ENCODE assay signal across 23 cellular contexts in the genomic region with DNA sequence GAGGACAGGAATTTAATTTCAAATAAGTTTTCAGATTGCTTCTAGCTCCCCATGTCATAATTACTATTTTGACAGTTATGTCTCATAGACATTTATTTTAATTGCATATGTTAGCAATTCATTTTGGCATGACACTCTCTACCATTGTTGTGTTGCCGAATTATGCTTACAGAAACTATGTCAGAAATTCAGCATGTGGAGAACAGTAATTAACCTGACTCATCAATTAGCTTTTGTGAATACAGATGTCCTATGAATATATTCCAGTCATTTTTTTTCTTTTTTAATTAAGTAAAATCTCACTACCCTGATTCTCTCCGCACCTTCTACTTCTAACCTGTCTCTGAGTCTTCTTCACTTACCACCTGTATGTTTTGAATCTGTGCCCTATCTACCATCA.
DNase-seq lines count a peak whose midpoint lies in the region; ATAC-seq, FAIRE-seq and TF ChIP-seq lines count a peak whose summit lies in the region.
"Had no signal": no experiment of that assay in that cellular context is flagged by ENCODE, and none has a peak within 500 bp of the region (broad histone marks: within the 10 kb centered on the region; RNA-seq: fewer than 3 reads in every experiment).

No MANE protein-coding gene starts in this region.

- H3K36me3 ChIP-seq in HepG2 (replicated peaks in 1 of 2; ENCODE audit: control insufficient read depth in 1 of 2, insufficient read depth in 2 of 2, low read length in 2 of 2) (no peaks in the 10 kb centered on the region), right lobe of liver (no peaks in the 10 kb centered on the region), Loucy (ENCODE audit: insufficient read depth, low read length) (no peaks in the 10 kb centered on the region), K562 (ENCODE audit: control insufficient read depth, insufficient read depth, low read length) (no peaks in the 10 kb centered on the region)

- H3K27ac ChIP-seq in HepG2 (ENCODE audit: extremely low read length, insufficient read depth, low read length) (no peak overlapping the region), right lobe of liver (no peak overlapping the region), K562 (ENCODE audit: extremely low read depth, low read depth, low read length) (no peak overlapping the region)
- H3K27ac ChIP-seq: A549 had no signal

- TF ChIP-seq RAD21 in HepG2 (CRISPR knock-in tag; IDR thresholded peaks at IDR 0.05), result no peak
- TF ChIP-seq RAD21 in K562 (CRISPR knock-in tag; conservative IDR thresholded peaks at IDR 0.05 in 1 of 2, IDR thresholded peaks at IDR 0.05 in 1 of 2), result no peak

- 25% methylated on average over 2 of the region's 2 CpGs for whole genome bisulfite sequencing in HepG2 (ENCODE audit: low lambda C conversion rate)
- WGBS in right lobe of liver (ENCODE audit: insufficient coverage, low coverage, low lambda C conversion rate, missing lambda C conversion rate), result 74% methylated on average over 2 of the region's 2 CpGs
- WGBS in K562 (ENCODE audit: insufficient coverage, low coverage, missing lambda C conversion rate), result 11% methylated on average over 2 of the region's 2 CpGs

- no peak overlapping the region for H3K9ac ChIP-seq in HepG2 (ENCODE audit: insufficient read depth, low read depth, low read length)
- peak overlapping the region; percentile 51 for H3K9ac ChIP-seq in Loucy (ENCODE audit: low read depth, low read length, poor library complexity, severe bottlenecking)
- no peak overlapping the region for H3K9ac ChIP-seq in K562 (ENCODE audit: insufficient read depth in 1 of 2, low read depth in 2 of 2, low read length in 2 of 2)

- CTCF ChIA-PET in HepG2 (lab: Yijun Ruan, JAX; ENCODE audit: low intra/inter-chr PET ratio, low total read pairs) (no interaction called here), K562 (lab: Yijun Ruan, JAX; ENCODE audit: low intra/inter-chr PET ratio) (no interaction called here)

- no peak for FAIRE-seq in HepG2 (lab: Jason Lieb, UNC)
- no peak for FAIRE-seq in K562 (lab: Jason Lieb, UNC)
- FAIRE-seq: A549, G401.6, GM12892, GM19239 had no signal

- H3K9me1 ChIP-seq in K562 (ENCODE audit: control insufficient read depth, insufficient read depth, low read length), result no peaks in the 10 kb centered on the region

- TF ChIP-seq POLR2A in HepG2 (IDR thresholded peaks at IDR 0.05; ENCODE audit: insufficient read depth in 1 of 2, low read depth in 2 of 2, low read length in 2 of 2) (no peak), right lobe of liver (IDR thresholded peaks at IDR 0.05) (no peak), K562 (conservative IDR thresholded peaks at IDR 0.05) (no peak)

- DNase-seq in NCI-H146 (lab: John Stamatoyannopoulos, UW) (peak; percentile 66), NCI-H146 treated with DMSO at 0.1 percent for 48 hours (lab: John Stamatoyannopoulos, UW; ENCODE audit: unreplicated experiment) (no peak), HepG2 (ENCODE audit: low spot score) (no peak), right lobe of liver (no peak), K562 (ENCODE audit: extremely low read depth in 1 of 4, low spot score in 3 of 4) (no peak), posterior vena cava (ENCODE audit: low spot score) (no peak)
- DNase-seq: 8988T; ACHN; AML-193; C1 segment of cervical spinal cord; Caco-2; CD4-positive, alpha-beta memory T cell; DMS153; DND-41; H9 had no signal

- no peak for TF ChIP-seq CTCF in HepG2 (CRISPR knock-in tag; IDR thresholded peaks at IDR 0.05)
- no peak for TF ChIP-seq CTCF in right lobe of liver (IDR thresholded peaks at IDR 0.05)
- TF ChIP-seq CTCF in Loucy (conservative IDR thresholded peaks at IDR 0.05; ENCODE audit: low read length), result no peak
- TF ChIP-seq CTCF in K562 (IDR thresholded peaks at IDR 0.05 in 2 of 3, conservative IDR thresholded peaks at IDR 0.05 in 1 of 3; ENCODE audit: insufficient read depth in 2 of 3, low read depth in 1 of 3, low read length in 3 of 3), result no peak

- no TSS peak for BruUV-seq in HepG2 (replicated peaks; lab: Mats Ljungman, UMichigan)
- no TSS peak for BruUV-seq in K562 (replicated peaks; lab: Mats Ljungman, UMichigan)

- H4K20me1 ChIP-seq in HepG2 (ENCODE audit: insufficient read depth, low read length) (no peaks in the 10 kb centered on the region), Loucy (ENCODE audit: insufficient read depth, low read length, poor library complexity, severe bottlenecking) (no peaks in the 10 kb centered on the region), K562 (replicated peaks; ENCODE audit: control insufficient read depth, insufficient read depth, low read length) (no peaks in the 10 kb centered on the region)

- H2AFZ ChIP-seq in HepG2 (ENCODE audit: low read length) (no peak overlapping the region), Loucy (ENCODE audit: low read length) (no peak overlapping the region), K562 (ENCODE audit: low read depth, low read length) (no peak overlapping the region)
- H2AFZ ChIP-seq: GM23338 had no signal

- H3K27me3 ChIP-seq in HepG2 (ENCODE audit: control insufficient read depth in 1 of 2, insufficient read depth in 2 of 2, low read length in 2 of 2), result no peaks in the 10 kb centered on the region
- H3K27me3 ChIP-seq in right lobe of liver, result no peaks in the 10 kb centered on the region
- H3K27me3 ChIP-seq in Loucy (ENCODE audit: insufficient read depth, low read length, poor library complexity, severe bottlenecking), result no peaks in the 10 kb centered on the region
- H3K27me3 ChIP-seq in K562 (ENCODE audit: control insufficient read depth in 2 of 2, insufficient read depth in 2 of 2, low read length in 2 of 2), result no peaks in the 10 kb centered on the region

- H3K79me2 ChIP-seq in HepG2 (ENCODE audit: insufficient read depth, low read length) (no peaks in the 10 kb centered on the region), Loucy (ENCODE audit: insufficient read depth, low read length) (no peaks in the 10 kb centered on the region), K562 (ENCODE audit: control insufficient read depth, insufficient read depth, low read length) (no peaks in the 10 kb centered on the region)

- in situ Hi-C loops in HepG2 (cut with HindIII; ENCODE audit: extremely low pct_ligation_motif_present, low pct_unique_long_range_greater_than_20kb), result no loop called here
- in situ Hi-C loops in K562 (cut with MboI), result no loop called here

- intact Hi-C loops in HepG2 (cut with micrococcal nuclease; ENCODE audit: unreplicated experiment) (no loop called here), right lobe of liver (cut with DNase I) (no loop called here), K562 (cut with micrococcal nuclease) (no loop called here), posterior vena cava (cut with DNase I) (no loop called here)

- ATAC-seq in HepG2 (no peak), right lobe of liver (no peak), K562 (no peak), GM18868 (IDR thresholded peaks at IDR 0.05; ENCODE audit: unreplicated experiment) (no peak)
- ATAC-seq: A549, GM23338, HCT116 had no signal

- H3K9me3 ChIP-seq in HepG2 (ENCODE audit: low read length) (no peaks in the 10 kb centered on the region), right lobe of liver (no peaks in the 10 kb centered on the region), Loucy (ENCODE audit: insufficient read depth, low read depth, low read length) (no peaks in the 10 kb centered on the region), K562 (replicated peaks; ENCODE audit: control insufficient read depth, insufficient read depth, low read depth, low read length) (no peaks in the 10 kb centered on the region)
- H3K9me3 ChIP-seq: A549, Caco-2 had no signal

- no peak overlapping the region for H3K4me2 ChIP-seq in HepG2 (ENCODE audit: low read depth, low read length)
- H3K4me2 ChIP-seq in Loucy (ENCODE audit: low read depth, low read length, poor library complexity, severe bottlenecking), result peak overlapping the region; percentile 75
- no peak overlapping the region for H3K4me2 ChIP-seq in K562 (ENCODE audit: insufficient read depth, low read length)
- H3K4me2 ChIP-seq: A549, GM23338 had no signal

- POLR2A ChIA-PET in HepG2 (lab: Yijun Ruan, JAX), result no interaction called here
- POLR2A ChIA-PET in K562 (lab: Yijun Ruan, JAX), result no interaction called here

- no peaks in the 10 kb centered on the region for H3K4me1 ChIP-seq in HepG2 (ENCODE audit: insufficient read depth, low read length)
- H3K4me1 ChIP-seq in right lobe of liver, result no peaks in the 10 kb centered on the region
- H3K4me1 ChIP-seq in Loucy (ENCODE audit: insufficient read depth, low read length, poor library complexity, severe bottlenecking), result peaks cover 71% of the 10 kb centered on the region
- H3K4me1 ChIP-seq in K562 (replicated peaks in 1 of 2; ENCODE audit: control insufficient read depth in 2 of 2, insufficient read depth in 2 of 2, low read length in 2 of 2), result no peaks in the 10 kb centered on the region
- H3K4me1 ChIP-seq: A549, Caco-2 had no signal

- peaks cover 10% of the 10 kb centered on the region; the same call in 1 of the 2 replicates for H3F3A ChIP-seq in Loucy (ENCODE audit: low read depth)

- TF ChIP-seq EP300 in HepG2 (IDR thresholded peaks at IDR 0.05; ENCODE audit: low read depth in 2 of 2, low read length in 2 of 2) (no peak), HepG2 (CRISPR knock-in tag; IDR thresholded peaks at IDR 0.05; ENCODE audit: borderline replicate concordance) (no peak), K562 (IDR thresholded peaks at IDR 0.05; ENCODE audit: low read length) (no peak)

- H3K4me3 ChIP-seq in HepG2 (replicated peaks in 1 of 3; ENCODE audit: insufficient read depth in 1 of 3, low read depth in 2 of 3, low read length in 3 of 3), result no peak overlapping the region
- no peak overlapping the region for H3K4me3 ChIP-seq in right lobe of liver
- H3K4me3 ChIP-seq in Loucy (ENCODE audit: low read length, poor library complexity, severe bottlenecking), result peak overlapping the region; percentile 39
- H3K4me3 ChIP-seq in K562, result no peak overlapping the region
- H3K4me3 ChIP-seq: A549, GM23338 had no signal

- no peaks in the 10 kb centered on the region for H3K9me2 ChIP-seq in Loucy (replicated peaks; ENCODE audit: low read depth, low read length)

TF ChIP-seq in HepG2, 621 proteins besides CTCF, POLR2A, EP300 and RAD21 (continues in another document):
- TF ChIP-seq MAFF (IDR thresholded peaks at IDR 0.05; ENCODE audit: low read depth, low read length), result peak; percentile 83
- TF ChIP-seq MAFK (conservative IDR thresholded peaks at IDR 0.05 in 1 of 2, IDR thresholded peaks at IDR 0.05 in 1 of 2; ENCODE audit: low read length in 2 of 2), result peak; percentile 79 to 86

TF ChIP-seq in K562, 482 proteins besides CTCF, POLR2A, EP300 and RAD21 (continues in another document):
- TF ChIP-seq SMAD1 (IDR thresholded peaks at IDR 0.05; ENCODE audit: low read depth, low read length, partially characterized antibody), result no peak
- TF ChIP-seq, protein P1, sequence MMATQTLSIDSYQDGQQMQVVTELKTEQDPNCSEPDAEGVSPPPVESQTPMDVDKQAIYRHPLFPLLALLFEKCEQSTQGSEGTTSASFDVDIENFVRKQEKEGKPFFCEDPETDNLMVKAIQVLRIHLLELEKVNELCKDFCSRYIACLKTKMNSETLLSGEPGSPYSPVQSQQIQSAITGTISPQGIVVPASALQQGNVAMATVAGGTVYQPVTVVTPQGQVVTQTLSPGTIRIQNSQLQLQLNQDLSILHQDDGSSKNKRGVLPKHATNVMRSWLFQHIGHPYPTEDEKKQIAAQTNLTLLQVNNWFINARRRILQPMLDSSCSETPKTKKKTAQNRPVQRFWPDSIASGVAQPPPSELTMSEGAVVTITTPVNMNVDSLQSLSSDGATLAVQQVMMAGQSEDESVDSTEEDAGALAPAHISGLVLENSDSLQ (IDR thresholded peaks at IDR 0.05), result no peak
- TF ChIP-seq NRF1 (conservative IDR thresholded peaks at IDR 0.05 in 1 of 2, IDR thresholded peaks at IDR 0.05 in 1 of 2), result no peak
